Comparison of ENCODE assay signal across 10 cellular contexts in the genomic region with DNA sequence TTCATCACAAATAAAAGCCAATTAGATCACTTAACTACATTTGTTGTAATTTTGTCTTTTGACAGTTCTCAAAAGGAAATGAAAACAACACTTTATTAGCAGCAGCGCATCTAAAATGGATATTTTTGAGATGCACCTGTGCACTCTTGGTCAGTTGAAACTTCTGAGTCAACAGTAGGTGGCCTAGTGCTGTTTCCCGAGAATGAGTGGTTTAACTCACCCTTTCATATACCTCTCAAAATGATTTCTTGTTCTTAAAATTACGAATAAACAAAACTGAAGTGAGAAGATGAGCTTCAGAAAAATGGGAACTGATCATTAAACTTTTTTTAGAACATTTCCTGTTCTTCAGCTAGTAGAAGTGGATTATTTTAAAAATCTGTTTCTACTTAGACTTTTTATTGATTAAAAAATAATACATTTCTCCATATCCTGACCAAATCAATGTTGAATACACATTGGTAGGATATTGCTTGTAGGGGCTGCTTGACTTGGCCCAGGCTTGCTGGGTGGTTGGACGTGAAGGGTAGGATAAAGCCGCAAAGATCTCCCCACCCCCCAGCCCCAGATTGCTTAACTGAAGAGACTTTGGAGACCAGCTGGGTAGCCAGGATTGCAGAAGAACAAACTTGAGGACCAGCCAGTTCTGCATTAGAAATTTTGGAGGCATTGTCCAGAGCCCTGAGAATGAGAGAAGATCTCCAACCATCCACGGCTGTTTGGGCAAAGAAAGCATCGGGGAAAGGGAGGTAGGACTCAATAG. TPM values are rescaled to one million over a fixed set of nuclear protein-coding genes. Genes with fewer than 3 reads are reported as not detected.
DNase-seq lines count a peak whose midpoint lies in the region; ATAC-seq and TF ChIP-seq lines count a peak whose summit lies in the region.
"Had no signal": no experiment of that assay in that cellular context is flagged by ENCODE, and none has a peak within 500 bp of the region (broad histone marks: within the 10 kb centered on the region; RNA-seq: fewer than 3 reads in every experiment).

No MANE protein-coding gene starts in this region.

- no peak overlapping the region for H3K27ac ChIP-seq in mesenchymal stem cell (ENCODE audit: low read length, poor library complexity, severe bottlenecking)
- H3K27ac ChIP-seq in prostate gland, result no peak overlapping the region
- H3K27ac ChIP-seq in SJCRH30, result no peak overlapping the region
- H3K27ac ChIP-seq: epithelial cell of prostate had no signal

- no peak overlapping the region for H2AFZ ChIP-seq in mesenchymal stem cell (ENCODE audit: low read depth, low read length)

- H3K4me3 ChIP-seq in mesenchymal stem cell (ENCODE audit: insufficient read depth in 1 of 2, low read depth in 1 of 2, low read length in 2 of 2) (no peak overlapping the region), prostate gland (no peak overlapping the region), SJCRH30 (no peak overlapping the region)

- no peak overlapping the region for H4K8ac ChIP-seq in mesenchymal stem cell (ENCODE audit: low read length)

- no peak overlapping the region for H2BK5ac ChIP-seq in mesenchymal stem cell (ENCODE audit: low read depth, low read length, poor library complexity, severe bottlenecking)

- DNase-seq in mesenchymal stem cell, result no peak
- DNase-seq in prostate gland (ENCODE audit: low spot score), result no peak
- DNase-seq in UCSD-AML1 (lab: John Stamatoyannopoulos, UW; ENCODE audit: unreplicated experiment), result no peak
- DNase-seq in SJCRH30, result no peak
- no peak for DNase-seq in NCI-H82 treated with DMSO at 0.1 percent for 48 hours (lab: John Stamatoyannopoulos, UW; ENCODE audit: unreplicated experiment)
- DNase-seq: left colon had no signal

- H2BK15ac ChIP-seq in mesenchymal stem cell (ENCODE audit: low read depth, poor library complexity, severe bottlenecking), result peak overlapping the region; percentile 46

- no peak overlapping the region for H3K9ac ChIP-seq in mesenchymal stem cell (ENCODE audit: low read length)

- no peaks in the 10 kb centered on the region for H3K79me1 ChIP-seq in mesenchymal stem cell (replicated peaks; ENCODE audit: low read length, poor library complexity, severe bottlenecking)

- H2AK5ac ChIP-seq in mesenchymal stem cell (ENCODE audit: low read length, severe bottlenecking), result no peak overlapping the region

- H3K27me3 ChIP-seq in mesenchymal stem cell (ENCODE audit: control insufficient read depth in 1 of 2, insufficient read depth in 1 of 2, low read length in 2 of 2) (no peaks in the 10 kb centered on the region), prostate gland (replicated peaks; ENCODE audit: insufficient read depth) (no peaks in the 10 kb centered on the region), SJCRH30 (no peaks in the 10 kb centered on the region)

- 96% methylated on average over 4 of the region's 7 CpGs for WGBS in mesenchymal stem cell
- 86% methylated on average over 7 of the region's 7 CpGs for WGBS in prostate gland

- ATAC-seq in GM18858 (IDR thresholded peaks at IDR 0.05; ENCODE audit: unreplicated experiment), result peak; percentile 63
- ATAC-seq in GM21717 (IDR thresholded peaks at IDR 0.05; ENCODE audit: unreplicated experiment), result peak; percentile 79
- peak; percentile 67 for ATAC-seq in HG03442 (IDR thresholded peaks at IDR 0.05; ENCODE audit: unreplicated experiment)
- ATAC-seq: left colon had no signal

- TF ChIP-seq POLR2A in prostate gland (IDR thresholded peaks at IDR 0.05), result no peak

- no peaks in the 10 kb centered on the region for H3K4me1 ChIP-seq in mesenchymal stem cell (ENCODE audit: control insufficient read depth, insufficient read depth, low read depth, low read length)
- no peaks in the 10 kb centered on the region for H3K4me1 ChIP-seq in prostate gland (replicated peaks)
- H3K4me1 ChIP-seq in SJCRH30, result peaks cover 10% of the 10 kb centered on the region

- H3K4ac ChIP-seq in mesenchymal stem cell (ENCODE audit: low read depth in 1 of 2, low read length in 2 of 2), result no peak overlapping the region

- H3K14ac ChIP-seq in mesenchymal stem cell (ENCODE audit: low read length in 2 of 2), result no peak overlapping the region

- H2BK120ac ChIP-seq in mesenchymal stem cell (ENCODE audit: low read depth, low read length), result no peak overlapping the region

- no peak overlapping the region for H3K4me2 ChIP-seq in mesenchymal stem cell (ENCODE audit: low read length, poor library complexity, severe bottlenecking)

- no peak overlapping the region for H4K91ac ChIP-seq in mesenchymal stem cell (ENCODE audit: low read length)

- H3K9me3 ChIP-seq in mesenchymal stem cell (ENCODE audit: control insufficient read depth, low read length), result no peaks in the 10 kb centered on the region
- no peaks in the 10 kb centered on the region for H3K9me3 ChIP-seq in prostate gland
- 0 out of 2 replicates have a peak, but pooled peaks cover 3% of the 10 kb centered on the region for H3K9me3 ChIP-seq in SJCRH30 (replicated peaks)

- intact Hi-C loops in prostate gland (cut with DNase I), result no loop called here

- TF ChIP-seq CTCF in prostate gland (IDR thresholded peaks at IDR 0.05), result no peak

- no peak overlapping the region for H3K23ac ChIP-seq in mesenchymal stem cell (ENCODE audit: low read length in 2 of 2)

- H3K18ac ChIP-seq in mesenchymal stem cell (ENCODE audit: low read depth in 1 of 2, low read length in 2 of 2), result no peak overlapping the region

- no peak overlapping the region for H2BK12ac ChIP-seq in mesenchymal stem cell (ENCODE audit: low read length in 2 of 2)

- no peaks in the 10 kb centered on the region for H3K36me3 ChIP-seq in mesenchymal stem cell (ENCODE audit: control insufficient read depth in 1 of 2, insufficient read depth in 2 of 2, low read depth in 1 of 2, low read length in 2 of 2)
- no peaks in the 10 kb centered on the region for H3K36me3 ChIP-seq in prostate gland
- H3K36me3 ChIP-seq in SJCRH30, result no peaks in the 10 kb centered on the region

RNA-seq across cellular contexts. Expression of a gene that starts 22.3 kb away (rescaled TPM):
- polyA plus RNA-seq in mesenchymal stem cell (2013, experiment 1 of 2), result 18.5 TPM
- 19.1 TPM for polyA plus RNA-seq in mesenchymal stem cell (2013, experiment 2 of 2)
- 10 to 100 TPM; 25.3 to 37.1 TPM for total RNA-seq in prostate gland
- total RNA-seq in SJCRH30 (2014; rRNA removed; shearing (Covaris generic)), result 33.5 and 39.6 TPM in 2 replicates
